ENCODE assay signal across 1 cellular context in the genomic region with DNA sequence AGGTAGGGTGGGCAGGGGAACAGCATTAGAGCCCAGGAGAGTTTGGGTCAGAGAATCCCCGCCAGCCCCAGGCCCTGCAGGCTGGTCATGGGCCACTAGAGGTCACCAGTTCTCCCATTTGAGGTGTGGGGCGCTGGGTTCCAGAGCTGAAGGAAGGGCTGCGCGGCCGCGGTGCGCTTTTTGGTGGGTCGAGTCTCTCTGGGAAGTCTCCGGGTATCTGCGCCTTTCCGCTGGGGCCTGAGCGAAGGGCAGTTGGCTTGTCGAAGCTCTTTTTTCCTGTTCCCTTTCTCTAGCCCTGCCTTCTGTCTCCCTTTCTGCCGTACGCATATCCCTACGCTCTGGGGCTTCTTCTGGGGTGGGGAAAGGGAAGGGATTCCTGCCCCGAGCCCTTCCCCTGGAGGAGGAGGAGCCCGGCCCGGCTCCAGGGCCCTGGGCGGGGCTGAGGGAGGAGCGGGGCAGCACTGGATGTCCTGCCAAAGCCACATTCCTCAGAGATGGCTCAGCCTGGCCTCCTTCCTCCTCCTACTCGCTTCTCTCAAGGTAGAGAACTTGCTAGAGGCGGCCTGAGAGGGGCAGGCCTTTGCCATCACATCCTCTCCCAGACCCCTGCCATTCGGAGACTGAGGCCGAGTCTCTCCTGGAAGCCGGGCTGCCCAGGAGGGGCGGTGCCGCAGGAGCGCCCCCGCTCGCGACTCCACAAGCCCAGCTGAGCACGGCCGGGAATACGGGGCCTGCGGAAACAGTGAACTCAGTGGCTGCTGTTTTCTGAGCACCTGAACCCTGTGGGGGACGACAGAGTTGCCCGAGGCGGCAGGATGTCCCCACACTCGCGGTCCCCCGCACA.
TF ChIP-seq lines count a peak whose summit lies in the region.

No MANE protein-coding gene starts in this region.

TF ChIP-seq in HepG2, 621 proteins besides CTCF, POLR2A, EP300 and RAD21 (continued from another document and continues in another):
- TF ChIP-seq, protein P1, sequence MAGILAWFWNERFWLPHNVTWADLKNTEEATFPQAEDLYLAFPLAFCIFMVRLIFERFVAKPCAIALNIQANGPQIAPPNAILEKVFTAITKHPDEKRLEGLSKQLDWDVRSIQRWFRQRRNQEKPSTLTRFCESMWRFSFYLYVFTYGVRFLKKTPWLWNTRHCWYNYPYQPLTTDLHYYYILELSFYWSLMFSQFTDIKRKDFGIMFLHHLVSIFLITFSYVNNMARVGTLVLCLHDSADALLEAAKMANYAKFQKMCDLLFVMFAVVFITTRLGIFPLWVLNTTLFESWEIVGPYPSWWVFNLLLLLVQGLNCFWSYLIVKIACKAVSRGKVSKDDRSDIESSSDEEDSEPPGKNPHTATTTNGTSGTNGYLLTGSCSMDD (CRISPR knock-in tag; IDR thresholded peaks at IDR 0.05) = no peak
- no peak; the same call in 1 of the 2 replicates for TF ChIP-seq SMAD1 (CRISPR knock-in tag; IDR thresholded peaks at IDR 0.05; ENCODE audit: borderline replicate concordance, low read depth)
- 0 out of 2 replicates have a peak, but pooled peaks have one; percentile 15 for TF ChIP-seq ZMAT3 (CRISPR knock-in tag; conservative IDR thresholded peaks at IDR 0.05)
- no peak for TF ChIP-seq FOXA1 (IDR thresholded peaks at IDR 0.05)
- no peak for TF ChIP-seq FOXA1 (CRISPR knock-in tag; IDR thresholded peaks at IDR 0.05)
- no peak for TF ChIP-seq ZNF282 (IDR thresholded peaks at IDR 0.05; ENCODE audit: partially characterized antibody)
- no peak for TF ChIP-seq RORA (CRISPR knock-in tag; IDR thresholded peaks at IDR 0.05)
- TF ChIP-seq GATAD2A (CRISPR knock-in tag; IDR thresholded peaks at IDR 0.05) = no peak
- TF ChIP-seq FOSL1 (CRISPR knock-in tag; IDR thresholded peaks at IDR 0.05; ENCODE audit: borderline replicate concordance) = no peak; the same call in 1 of the 2 replicates
- TF ChIP-seq, protein P2, sequence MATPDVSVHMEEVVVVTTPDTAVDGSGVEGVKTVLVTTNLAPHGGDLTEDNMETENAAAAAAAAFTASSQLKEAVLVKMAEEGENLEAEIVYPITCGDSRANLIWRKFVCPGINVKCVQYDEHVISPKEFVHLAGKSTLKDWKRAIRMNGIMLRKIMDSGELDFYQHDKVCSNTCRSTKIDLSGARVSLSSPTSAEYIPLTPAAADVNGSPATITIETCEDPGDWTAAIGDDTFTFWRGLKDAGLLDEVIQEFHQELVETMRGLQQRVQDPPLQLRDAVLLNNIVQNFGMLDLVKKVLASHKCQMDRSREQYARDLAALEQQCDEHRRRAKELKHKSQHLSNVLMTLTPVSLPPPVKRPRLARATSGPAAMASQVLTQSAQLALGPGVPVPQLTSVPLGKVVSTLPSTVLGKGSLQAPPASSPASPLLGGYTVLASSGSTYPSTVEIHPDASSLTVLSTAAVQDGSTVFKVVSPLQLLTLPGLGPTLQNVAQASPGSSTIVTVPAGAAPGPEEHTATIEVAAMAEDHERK (CRISPR knock-in tag; IDR thresholded peaks at IDR 0.05; ENCODE audit: low read depth) = no peak
- TF ChIP-seq NFATC3 (CRISPR knock-in tag; IDR thresholded peaks at IDR 0.05) = no peak
- TF ChIP-seq, protein P3, sequence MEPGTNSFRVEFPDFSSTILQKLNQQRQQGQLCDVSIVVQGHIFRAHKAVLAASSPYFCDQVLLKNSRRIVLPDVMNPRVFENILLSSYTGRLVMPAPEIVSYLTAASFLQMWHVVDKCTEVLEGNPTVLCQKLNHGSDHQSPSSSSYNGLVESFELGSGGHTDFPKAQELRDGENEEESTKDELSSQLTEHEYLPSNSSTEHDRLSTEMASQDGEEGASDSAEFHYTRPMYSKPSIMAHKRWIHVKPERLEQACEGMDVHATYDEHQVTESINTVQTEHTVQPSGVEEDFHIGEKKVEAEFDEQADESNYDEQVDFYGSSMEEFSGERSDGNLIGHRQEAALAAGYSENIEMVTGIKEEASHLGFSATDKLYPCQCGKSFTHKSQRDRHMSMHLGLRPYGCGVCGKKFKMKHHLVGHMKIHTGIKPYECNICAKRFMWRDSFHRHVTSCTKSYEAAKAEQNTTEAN (CRISPR knock-in tag; conservative IDR thresholded peaks at IDR 0.05) = no peak
- TF ChIP-seq, protein P4, sequence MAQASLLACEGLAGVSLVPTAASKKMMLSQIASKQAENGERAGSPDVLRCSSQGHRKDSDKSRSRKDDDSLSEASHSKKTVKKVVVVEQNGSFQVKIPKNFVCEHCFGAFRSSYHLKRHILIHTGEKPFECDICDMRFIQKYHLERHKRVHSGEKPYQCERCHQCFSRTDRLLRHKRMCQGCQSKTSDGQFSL (CRISPR knock-in tag; IDR thresholded peaks at IDR 0.05) = no peak
- TF ChIP-seq ASH2L (IDR thresholded peaks at IDR 0.05; ENCODE audit: insufficient read length, low read depth, low read length) = peak; percentile 79
- TF ChIP-seq TGIF2 (CRISPR knock-in tag; IDR thresholded peaks at IDR 0.05) = no peak
- TF ChIP-seq, protein P5, sequence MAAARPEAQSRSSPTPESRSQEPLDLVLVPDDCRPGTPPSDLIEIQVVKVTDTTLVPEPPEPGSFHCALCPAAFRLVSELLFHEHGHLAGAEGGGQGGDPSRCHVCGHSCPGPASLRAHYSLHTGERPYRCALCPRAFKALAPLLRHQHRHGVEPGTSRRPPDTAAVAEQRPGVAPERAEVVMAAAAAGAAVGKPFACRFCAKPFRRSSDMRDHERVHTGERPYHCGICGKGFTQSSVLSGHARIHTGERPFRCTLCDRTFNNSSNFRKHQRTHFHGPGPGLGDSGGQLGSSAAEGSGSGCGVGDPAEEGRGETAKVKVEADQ (CRISPR knock-in tag; IDR thresholded peaks at IDR 0.05; ENCODE audit: borderline replicate concordance) = no peak
- TF ChIP-seq HNRNPK (IDR thresholded peaks at IDR 0.05; ENCODE audit: low read depth, low read length, poor library complexity, severe bottlenecking) = no peak
- TF ChIP-seq ZNF605 (CRISPR knock-in tag; IDR thresholded peaks at IDR 0.05) = 0 out of 2 replicates have a peak, but pooled peaks have one; percentile 8
- no peak for TF ChIP-seq RFX5 (IDR thresholded peaks at IDR 0.05; ENCODE audit: low read depth, low read length)
- 0 out of 2 replicates have a peak, but pooled peaks have one; percentile 12 for TF ChIP-seq ZNF564 (CRISPR knock-in tag; IDR thresholded peaks at IDR 0.05)
- no peak for TF ChIP-seq TOE1 (CRISPR knock-in tag; IDR thresholded peaks at IDR 0.05)
- no peak for TF ChIP-seq ZSCAN9 (CRISPR knock-in tag; IDR thresholded peaks at IDR 0.05; ENCODE audit: borderline replicate concordance)
- TF ChIP-seq TBX2 (CRISPR knock-in tag; IDR thresholded peaks at IDR 0.05; ENCODE audit: borderline replicate concordance) = peak; percentile 48
- TF ChIP-seq, protein P6, sequence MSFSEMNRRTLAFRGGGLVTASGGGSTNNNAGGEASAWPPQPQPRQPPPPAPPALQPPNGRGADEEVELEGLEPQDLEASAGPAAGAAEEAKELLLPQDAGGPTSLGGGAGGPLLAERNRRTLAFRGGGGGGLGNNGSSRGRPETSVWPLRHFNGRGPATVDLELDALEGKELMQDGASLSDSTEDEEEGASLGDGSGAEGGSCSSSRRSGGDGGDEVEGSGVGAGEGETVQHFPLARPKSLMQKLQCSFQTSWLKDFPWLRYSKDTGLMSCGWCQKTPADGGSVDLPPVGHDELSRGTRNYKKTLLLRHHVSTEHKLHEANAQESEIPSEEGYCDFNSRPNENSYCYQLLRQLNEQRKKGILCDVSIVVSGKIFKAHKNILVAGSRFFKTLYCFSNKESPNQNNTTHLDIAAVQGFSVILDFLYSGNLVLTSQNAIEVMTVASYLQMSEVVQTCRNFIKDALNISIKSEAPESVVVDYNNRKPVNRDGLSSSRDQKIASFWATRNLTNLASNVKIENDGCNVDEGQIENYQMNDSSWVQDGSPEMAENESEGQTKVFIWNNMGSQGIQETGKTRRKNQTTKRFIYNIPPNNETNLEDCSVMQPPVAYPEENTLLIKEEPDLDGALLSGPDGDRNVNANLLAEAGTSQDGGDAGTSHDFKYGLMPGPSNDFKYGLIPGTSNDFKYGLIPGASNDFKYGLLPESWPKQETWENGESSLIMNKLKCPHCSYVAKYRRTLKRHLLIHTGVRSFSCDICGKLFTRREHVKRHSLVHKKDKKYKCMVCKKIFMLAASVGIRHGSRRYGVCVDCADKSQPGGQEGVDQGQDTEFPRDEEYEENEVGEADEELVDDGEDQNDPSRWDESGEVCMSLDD (CRISPR knock-in tag; IDR thresholded peaks at IDR 0.05; ENCODE audit: borderline replicate concordance) = peak; percentile 34; the same call in 1 of the 2 replicates
- TF ChIP-seq PHF5A (CRISPR knock-in tag; IDR thresholded peaks at IDR 0.05; ENCODE audit: low read depth, unreplicated experiment) = no peak
- TF ChIP-seq MAFF (IDR thresholded peaks at IDR 0.05; ENCODE audit: low read depth, low read length) = no peak
- TF ChIP-seq SATB2 (CRISPR knock-in tag; IDR thresholded peaks at IDR 0.05) = 0 out of 2 replicates have a peak, but pooled peaks have one; percentile 7
- TF ChIP-seq, protein P7, sequence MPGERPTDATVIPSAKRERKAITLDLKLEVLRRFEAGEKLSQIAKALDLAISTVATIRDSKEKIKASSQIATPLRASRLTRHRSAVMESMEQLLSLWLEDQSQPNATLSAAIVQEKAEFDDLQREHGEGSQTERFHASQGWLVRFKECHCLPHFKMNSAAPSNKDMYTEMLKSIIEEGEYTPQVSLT (CRISPR knock-in tag; IDR thresholded peaks at IDR 0.05; ENCODE audit: borderline replicate concordance, low read depth) = peak; percentile 49; the same call in 1 of the 2 replicates
- TF ChIP-seq, protein P8, sequence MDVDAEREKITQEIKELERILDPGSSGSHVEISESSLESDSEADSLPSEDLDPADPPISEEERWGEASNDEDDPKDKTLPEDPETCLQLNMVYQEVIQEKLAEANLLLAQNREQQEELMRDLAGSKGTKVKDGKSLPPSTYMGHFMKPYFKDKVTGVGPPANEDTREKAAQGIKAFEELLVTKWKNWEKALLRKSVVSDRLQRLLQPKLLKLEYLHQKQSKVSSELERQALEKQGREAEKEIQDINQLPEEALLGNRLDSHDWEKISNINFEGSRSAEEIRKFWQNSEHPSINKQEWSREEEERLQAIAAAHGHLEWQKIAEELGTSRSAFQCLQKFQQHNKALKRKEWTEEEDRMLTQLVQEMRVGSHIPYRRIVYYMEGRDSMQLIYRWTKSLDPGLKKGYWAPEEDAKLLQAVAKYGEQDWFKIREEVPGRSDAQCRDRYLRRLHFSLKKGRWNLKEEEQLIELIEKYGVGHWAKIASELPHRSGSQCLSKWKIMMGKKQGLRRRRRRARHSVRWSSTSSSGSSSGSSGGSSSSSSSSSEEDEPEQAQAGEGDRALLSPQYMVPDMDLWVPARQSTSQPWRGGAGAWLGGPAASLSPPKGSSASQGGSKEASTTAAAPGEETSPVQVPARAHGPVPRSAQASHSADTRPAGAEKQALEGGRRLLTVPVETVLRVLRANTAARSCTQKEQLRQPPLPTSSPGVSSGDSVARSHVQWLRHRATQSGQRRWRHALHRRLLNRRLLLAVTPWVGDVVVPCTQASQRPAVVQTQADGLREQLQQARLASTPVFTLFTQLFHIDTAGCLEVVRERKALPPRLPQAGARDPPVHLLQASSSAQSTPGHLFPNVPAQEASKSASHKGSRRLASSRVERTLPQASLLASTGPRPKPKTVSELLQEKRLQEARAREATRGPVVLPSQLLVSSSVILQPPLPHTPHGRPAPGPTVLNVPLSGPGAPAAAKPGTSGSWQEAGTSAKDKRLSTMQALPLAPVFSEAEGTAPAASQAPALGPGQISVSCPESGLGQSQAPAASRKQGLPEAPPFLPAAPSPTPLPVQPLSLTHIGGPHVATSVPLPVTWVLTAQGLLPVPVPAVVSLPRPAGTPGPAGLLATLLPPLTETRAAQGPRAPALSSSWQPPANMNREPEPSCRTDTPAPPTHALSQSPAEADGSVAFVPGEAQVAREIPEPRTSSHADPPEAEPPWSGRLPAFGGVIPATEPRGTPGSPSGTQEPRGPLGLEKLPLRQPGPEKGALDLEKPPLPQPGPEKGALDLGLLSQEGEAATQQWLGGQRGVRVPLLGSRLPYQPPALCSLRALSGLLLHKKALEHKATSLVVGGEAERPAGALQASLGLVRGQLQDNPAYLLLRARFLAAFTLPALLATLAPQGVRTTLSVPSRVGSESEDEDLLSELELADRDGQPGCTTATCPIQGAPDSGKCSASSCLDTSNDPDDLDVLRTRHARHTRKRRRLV (CRISPR knock-in tag; IDR thresholded peaks at IDR 0.05) = no peak
- TF ChIP-seq, protein P9, sequence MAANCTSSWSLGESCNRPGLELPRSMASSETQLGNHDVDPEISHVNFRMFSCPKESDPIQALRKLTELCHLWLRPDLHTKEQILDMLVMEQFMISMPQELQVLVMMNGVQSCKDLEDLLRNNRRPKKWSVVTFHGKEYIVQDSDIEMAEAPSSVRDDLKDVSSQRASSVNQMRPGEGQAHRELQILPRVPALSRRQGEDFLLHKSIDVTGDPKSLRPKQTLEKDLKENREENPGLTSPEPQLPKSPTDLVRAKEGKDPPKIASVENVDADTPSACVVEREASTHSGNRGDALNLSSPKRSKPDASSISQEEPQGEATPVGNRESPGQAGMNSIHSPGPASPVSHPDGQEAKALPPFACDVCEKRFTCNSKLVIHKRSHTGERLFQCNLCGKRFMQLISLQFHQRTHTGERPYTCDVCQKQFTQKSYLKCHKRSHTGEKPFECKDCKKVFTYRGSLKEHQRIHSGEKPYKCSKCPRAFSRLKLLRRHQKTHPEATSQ (CRISPR knock-in tag; IDR thresholded peaks at IDR 0.05; ENCODE audit: borderline replicate concordance) = no peak
- TF ChIP-seq ELF3 (CRISPR knock-in tag; IDR thresholded peaks at IDR 0.05) = peak; percentile 46; the same call in 1 of the 2 replicates
- 0 out of 2 replicates have a peak, but pooled peaks have one; percentile 47 for TF ChIP-seq ZFP41 (CRISPR knock-in tag; IDR thresholded peaks at IDR 0.05; ENCODE audit: borderline replicate concordance)
- TF ChIP-seq CREB1 (IDR thresholded peaks at IDR 0.05) = no peak
- TF ChIP-seq CREB1 (CRISPR knock-in tag; IDR thresholded peaks at IDR 0.05) = no peak
- no peak for TF ChIP-seq NFKBIZ (CRISPR knock-in tag; IDR thresholded peaks at IDR 0.05)
- TF ChIP-seq ERF (CRISPR knock-in tag; IDR thresholded peaks at IDR 0.05) = peak; percentile 20; the same call in 1 of the 2 replicates
- TF ChIP-seq NFE2 (CRISPR knock-in tag; IDR thresholded peaks at IDR 0.05) = no peak
- TF ChIP-seq NCOA5 (CRISPR knock-in tag; IDR thresholded peaks at IDR 0.05) = no peak
- peak; percentile 86 for TF ChIP-seq ZFX (CRISPR knock-in tag; IDR thresholded peaks at IDR 0.05; ENCODE audit: low read depth)
- TF ChIP-seq ZNF30 (CRISPR knock-in tag; IDR thresholded peaks at IDR 0.05) = no peak
- no peak for TF ChIP-seq ZNF549 (CRISPR knock-in tag; IDR thresholded peaks at IDR 0.05)
- TF ChIP-seq, protein P10, sequence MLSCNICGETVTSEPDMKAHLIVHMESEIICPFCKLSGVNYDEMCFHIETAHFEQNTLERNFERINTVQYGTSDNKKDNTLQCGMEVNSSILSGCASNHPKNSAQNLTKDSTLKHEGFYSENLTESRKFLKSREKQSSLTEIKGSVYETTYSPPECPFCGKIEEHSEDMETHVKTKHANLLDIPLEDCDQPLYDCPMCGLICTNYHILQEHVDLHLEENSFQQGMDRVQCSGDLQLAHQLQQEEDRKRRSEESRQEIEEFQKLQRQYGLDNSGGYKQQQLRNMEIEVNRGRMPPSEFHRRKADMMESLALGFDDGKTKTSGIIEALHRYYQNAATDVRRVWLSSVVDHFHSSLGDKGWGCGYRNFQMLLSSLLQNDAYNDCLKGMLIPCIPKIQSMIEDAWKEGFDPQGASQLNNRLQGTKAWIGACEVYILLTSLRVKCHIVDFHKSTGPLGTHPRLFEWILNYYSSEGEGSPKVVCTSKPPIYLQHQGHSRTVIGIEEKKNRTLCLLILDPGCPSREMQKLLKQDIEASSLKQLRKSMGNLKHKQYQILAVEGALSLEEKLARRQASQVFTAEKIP (CRISPR knock-in tag; IDR thresholded peaks at IDR 0.05; ENCODE audit: borderline replicate concordance) = no peak
- TF ChIP-seq ZNF260 (CRISPR knock-in tag; IDR thresholded peaks at IDR 0.05; ENCODE audit: borderline replicate concordance, low read depth) = no peak
